ENCODE assay signal across 2 cellular contexts in genomic region chr20:58751956-58752355, GRCh38.
TF ChIP-seq lines count a peak whose summit lies in the region.

No MANE protein-coding gene starts in this region.

TF ChIP-seq in H1, 55 proteins besides CTCF, POLR2A, EP300 and RAD21:
- TF ChIP-seq CBX5 (IDR thresholded peaks at IDR 0.05; ENCODE audit: low read depth, low read length) (no peak), FOSL1 (IDR thresholded peaks at IDR 0.05; ENCODE audit: insufficient read depth, low read depth, low read length) (no peak)

TF ChIP-seq in GM23338, 12 proteins besides CTCF, POLR2A, EP300 and RAD21:
- no peak for TF ChIP-seq EZH2phosphoT487 (IDR thresholded peaks at IDR 0.05; ENCODE audit: unreplicated experiment)
